In the genomic region with DNA sequence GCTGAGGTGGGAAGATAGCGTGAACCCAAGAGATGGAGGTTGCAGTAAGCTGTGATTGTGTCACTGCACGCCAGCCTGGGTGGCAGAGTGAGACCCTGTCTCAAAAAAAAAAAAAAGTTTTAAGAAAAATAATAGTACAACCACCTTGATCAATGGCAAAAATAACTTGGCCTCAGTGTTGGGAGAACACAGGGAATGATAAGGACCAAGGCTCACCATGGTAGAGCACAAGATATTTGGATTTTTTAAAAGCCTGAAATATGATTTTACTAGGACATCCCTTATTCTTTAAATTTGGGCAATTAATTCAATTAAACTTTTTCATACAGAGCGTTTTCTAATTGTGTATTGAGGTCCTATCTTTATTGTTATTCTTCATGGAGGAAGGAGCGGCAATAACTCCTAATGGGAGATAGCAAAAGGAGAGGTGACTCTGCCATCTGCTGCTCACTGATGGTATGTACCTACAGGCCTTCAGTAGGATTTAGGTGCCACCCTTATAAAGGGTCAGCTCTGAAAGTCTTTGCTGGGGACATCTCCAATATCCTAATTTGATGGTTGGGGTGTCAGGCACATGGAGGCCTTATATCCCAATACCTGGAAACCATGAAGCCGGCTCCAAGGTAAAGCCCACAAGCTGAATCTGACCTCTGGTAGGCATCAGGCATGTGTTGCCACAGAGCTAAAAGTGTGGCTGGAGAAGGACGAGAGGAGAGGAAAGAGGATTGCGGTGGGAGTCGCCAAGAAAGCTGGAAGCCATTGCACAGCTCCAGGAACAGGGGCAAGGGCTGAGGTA, we compare ENCODE assay signal across 8 cellular contexts. TPM values are rescaled to one million over a fixed set of nuclear protein-coding genes. Genes with fewer than 3 reads are reported as not detected.
DNase-seq lines count a peak whose midpoint lies in the region; ATAC-seq and TF ChIP-seq lines count a peak whose summit lies in the region.

No MANE protein-coding gene starts in this region.

- H3K9me3 Mint-ChIP-seq in nephron: no peaks in the 10 kb centered on the region
- H3K9me3 Mint-ChIP-seq in CD8-positive, alpha-beta memory T cell: no peaks in the 10 kb centered on the region

- no peaks in the 10 kb centered on the region for H3K27me3 ChIP-seq in CD8-positive, alpha-beta memory T cell (ENCODE audit: insufficient read depth, low read length, poor library complexity, severe bottlenecking)

- no peak overlapping the region for H3K4me3 Mint-ChIP-seq in nephron
- H3K4me3 Mint-ChIP-seq in CD8-positive, alpha-beta memory T cell: no peak overlapping the region

- H3K36me3 Mint-ChIP-seq in nephron (ENCODE audit: low read depth): no peaks in the 10 kb centered on the region
- H3K36me3 Mint-ChIP-seq in CD8-positive, alpha-beta memory T cell: no peaks in the 10 kb centered on the region

- intact Hi-C loops in Right ventricle myocardium inferior (cut with DNase I): loop anchor here (1.0 to 5.0 kb wide), 2 partner anchors 117 to 183 kb away; no protein-coding TSS in a partner anchor
- intact Hi-C loops in cardiac septum (cut with DNase I): loop anchor here (2.0 kb wide), 1 partner anchor 316 kb away; no protein-coding TSS in a partner anchor

- DNase-seq in Right ventricle myocardium inferior (ENCODE audit: missing footprints): no peak
- DNase-seq in cardiac septum (ENCODE audit: low spot score): no peak
- DNase-seq in NCI-H1048 (lab: John Stamatoyannopoulos, UW): peak; percentile 7
- DNase-seq in SW480 (ENCODE audit: low spot score): peak; percentile 70
- peak; percentile 32 for DNase-seq in fibroblast of gingiva (ENCODE audit: low read depth)
- no peak for DNase-seq in CD8-positive, alpha-beta memory T cell

- CTCF ChIA-PET in CD8-positive, alpha-beta memory T cell (lab: Charles Lee): interaction anchor here (0.9 to 3.9 kb wide), 5 partner anchors 22 to 315 kb away, joined by 3 to 24 read pairs (median 8); partner anchors contain the start of gene POLD3

- no peak overlapping the region for H3K4me3 ChIP-seq in CD8-positive, alpha-beta memory T cell (ENCODE audit: low read length)

- H3K36me3 ChIP-seq in CD8-positive, alpha-beta memory T cell (ENCODE audit: insufficient read depth, low read length): no peaks in the 10 kb centered on the region

- peak overlapping the region; percentile 77 to 89 (median 81) for H3K27ac Mint-ChIP-seq in nephron
- H3K27ac Mint-ChIP-seq in CD8-positive, alpha-beta memory T cell: no peak overlapping the region

- H3K4me1 ChIP-seq in CD8-positive, alpha-beta memory T cell (ENCODE audit: insufficient read depth, low read length): no peaks in the 10 kb centered on the region

- peaks cover 3% of the 10 kb centered on the region for H3K27me3 Mint-ChIP-seq in nephron (ENCODE audit: low read depth)
- peaks cover 10 to 17% of the 10 kb centered on the region in 2 donors for H3K27me3 Mint-ChIP-seq in CD8-positive, alpha-beta memory T cell

- H3K4me1 Mint-ChIP-seq in nephron: peaks cover 3% of the 10 kb centered on the region
- H3K4me1 Mint-ChIP-seq in CD8-positive, alpha-beta memory T cell: no peaks in the 10 kb centered on the region

- TF ChIP-seq CTCF in nephron (IDR thresholded peaks at IDR 0.05; ENCODE audit: unreplicated experiment in 3 of 3): peak; percentile 75 to 81 (median 77)

- no peak overlapping the region for H3K27ac ChIP-seq in CD8-positive, alpha-beta memory T cell (ENCODE audit: low read depth, low read length)

- ATAC-seq in Right ventricle myocardium inferior: peak; percentile 56
- no peak for ATAC-seq in GM18873 (IDR thresholded peaks at IDR 0.05; ENCODE audit: low FRiP score, unreplicated experiment)

- POLR2A ChIA-PET in CD8-positive, alpha-beta memory T cell (lab: Charles Lee): interaction anchor here (0.5 kb wide), 1 partner anchor 119 kb away, joined by 3 read pairs; no protein-coding TSS in a partner anchor

- H3K9me3 ChIP-seq in CD8-positive, alpha-beta memory T cell (ENCODE audit: low read length): no peaks in the 10 kb centered on the region

RNA-seq across cellular contexts. Expression of gene POLD3, which starts 21.9 kb away (rescaled TPM):
- 7.8 TPM for total RNA-seq in Right ventricle myocardium inferior
- total RNA-seq in cardiac septum: 6.9 TPM
- 10 to 100 TPM; 53.8 to 57.5 TPM for total RNA-seq in CD8-positive, alpha-beta memory T cell
- 20.7 TPM for polyA plus RNA-seq in CD8-positive, alpha-beta memory T cell

Comparison
In these comparisons a context has a peak if more than half of its experiments do, and no peak if none do; other contexts are left out.
1. DNase-seq: peak in NCI-H1048 (single experiment), SW480 (single experiment) and fibroblast of gingiva (single experiment); none in Right ventricle myocardium inferior (single experiment), cardiac septum (single experiment) and CD8-positive, alpha-beta memory T cell (0 of 5).
2. H3K27ac Mint-ChIP-seq: peak in nephron (3 of 3); none in CD8-positive, alpha-beta memory T cell (0 of 8).